21 cellular contexts compared by ENCODE assay signal in the genomic region with DNA sequence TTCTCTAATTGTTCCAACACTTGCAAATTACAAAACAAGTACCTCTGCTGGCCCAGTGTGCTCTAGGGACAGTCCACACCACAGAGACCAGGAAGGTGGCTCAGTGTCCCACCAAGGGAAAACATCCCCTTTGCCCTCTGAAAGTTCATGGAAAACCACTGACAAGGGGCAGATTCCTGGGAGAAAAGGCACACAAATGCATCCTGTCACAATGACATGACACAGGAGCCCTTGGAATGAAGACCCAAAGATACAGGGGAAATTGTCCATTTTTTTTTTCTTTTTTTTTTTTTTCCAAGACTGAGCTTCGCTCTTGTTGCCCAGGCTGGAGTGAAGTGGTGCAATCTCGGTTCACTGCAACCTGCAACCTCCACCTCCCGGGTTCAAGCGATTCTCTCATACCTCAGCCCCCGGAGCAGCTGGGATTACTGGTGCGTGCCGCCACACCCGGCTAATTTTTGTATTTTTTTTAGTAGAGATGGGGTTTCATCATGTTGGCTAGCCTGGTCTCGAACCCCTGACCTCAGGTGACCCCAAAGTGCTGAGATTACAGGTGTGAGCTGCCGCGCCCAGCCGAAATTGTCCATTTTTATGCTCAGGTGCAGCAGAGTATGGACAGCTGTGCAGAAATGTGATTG. TPM values are rescaled to one million over a fixed set of nuclear protein-coding genes. Genes with fewer than 3 reads are reported as not detected.
DNase-seq lines count a peak whose midpoint lies in the region; ATAC-seq, FAIRE-seq and TF ChIP-seq lines count a peak whose summit lies in the region.
"Had no signal": no experiment of that assay in that cellular context is flagged by ENCODE, and none has a peak within 500 bp of the region (broad histone marks: within the 10 kb centered on the region; RNA-seq: fewer than 3 reads in every experiment).

No MANE protein-coding gene starts in this region.

- no peak for TF ChIP-seq POLR2A in GM12892 (IDR thresholded peaks at IDR 0.05; ENCODE audit: low read depth, low read length)

- H4K20me1 ChIP-seq in OCI-LY7 (ENCODE audit: insufficient read depth, low read length): no peaks in the 10 kb centered on the region

- H3K27me3 Mint-ChIP-seq in mesothelial cell of epicardium (ENCODE audit: low read depth): peaks cover 17% of the 10 kb centered on the region

- DNase-seq in GM12892 (ENCODE audit: insufficient read length) (no peak), OCI-LY7 (ENCODE audit: low spot score) (peak; percentile 86), mesothelial cell of epicardium (ENCODE audit: low spot score in 2 of 2, unreplicated experiment in 2 of 2) (no peak), ecto neural progenitor cell (ENCODE audit: low spot score) (no peak)
- no peak for DNase-seq in activated T-cell treated with anti-CD3 and anti-CD28 coated beads, Interleukin-2, amount 50 U/mL, for 1 hour
- DNase-seq: activated CD4-positive, CD25-positive, alpha-beta regulatory T cell treated with anti-CD3 and anti-CD28 coated beads, Interleukin-2, amount 50 U/mL, for 72 hours; activated CD8-positive, alpha-beta memory T cell treated with anti-CD3 and anti-CD28 coated beads, Interleukin-2, amount 10 ng/mL, durations not matched to agents 7 days and 5 days; activated naive CD4-positive, alpha-beta T cell treated with anti-CD3 and anti-CD28 coated beads for 36 hours; brain microvascular endothelial cell; heart right ventricle; left cardiac atrium; naive thymus-derived CD8-positive, alpha-beta T cell; NCI-H1048; RPMI8226; stimulated activated CD8-positive, alpha-beta memory T cell treated with anti-CD3 and anti-CD28 coated beads, Interleukin-4, amount 100 ng/mL, for 48 hours; T-helper 1 cell had no signal

- CTCF ChIA-PET in OCI-LY7 (lab: Charles Lee; ENCODE audit: unreplicated experiment): no interaction called here

- peak overlapping the region; percentile 87 for H3K27ac ChIP-seq in OCI-LY7 (ENCODE audit: low read depth, low read length, poor library complexity, severe bottlenecking)
- H3K27ac ChIP-seq: brain microvascular endothelial cell, heart right ventricle had no signal

- BruUV-seq in OCI-LY7 (replicated peaks; lab: Mats Ljungman, UMichigan): no TSS peak

- no peaks in the 10 kb centered on the region for H3K36me3 ChIP-seq in OCI-LY7 (ENCODE audit: insufficient read depth, low read length)
- H3K36me3 ChIP-seq: brain microvascular endothelial cell had no signal

- no peaks in the 10 kb centered on the region for H3K9me2 ChIP-seq in OCI-LY7 (ENCODE audit: insufficient read depth, low read length)

- H3K4me1 Mint-ChIP-seq in mesothelial cell of epicardium: peaks cover 29% of the 10 kb centered on the region
- H3K4me1 Mint-ChIP-seq: activated CD8-positive, alpha-beta memory T cell treated with anti-CD3 and anti-CD28 coated beads, Interleukin-2, amount 10 ng/mL, durations not matched to agents 7 days and 5 days had no signal

- TF ChIP-seq CTCF in OCI-LY7 (conservative IDR thresholded peaks at IDR 0.05; ENCODE audit: low read length) (no peak), mesothelial cell of epicardium (IDR thresholded peaks at IDR 0.05; ENCODE audit: unreplicated experiment) (no peak)

- H3K9me3 Mint-ChIP-seq in mesothelial cell of epicardium: no peaks in the 10 kb centered on the region
- H3K9me3 Mint-ChIP-seq: activated naive CD4-positive, alpha-beta T cell treated with anti-CD3 and anti-CD28 coated beads for 36 hours; naive thymus-derived CD8-positive, alpha-beta T cell had no signal

- H3K27ac Mint-ChIP-seq in mesothelial cell of epicardium: peak overlapping the region; percentile 90
- H3K27ac Mint-ChIP-seq: activated CD8-positive, alpha-beta memory T cell treated with anti-CD3 and anti-CD28 coated beads, Interleukin-2, amount 10 ng/mL, durations not matched to agents 7 days and 5 days; activated naive CD4-positive, alpha-beta T cell treated with anti-CD3 and anti-CD28 coated beads for 36 hours; IgD-negative memory B cell; naive thymus-derived CD8-positive, alpha-beta T cell had no signal

- no peaks in the 10 kb centered on the region for H3K9me3 ChIP-seq in OCI-LY7 (ENCODE audit: low read length)
- H3K9me3 ChIP-seq: heart right ventricle had no signal

- POLR2A ChIA-PET in OCI-LY7 (lab: Charles Lee): interaction anchor here (0.6 to 1.3 kb wide), 4 partner anchors 9 to 89 kb away, joined by 3 to 5 read pairs (median 4); no protein-coding TSS in a partner anchor

- peak; percentile 67 for FAIRE-seq in GM12892 (lab: Jason Lieb, UNC)

- no peak overlapping the region for H3K4me3 Mint-ChIP-seq in mesothelial cell of epicardium
- H3K4me3 Mint-ChIP-seq: activated CD8-positive, alpha-beta memory T cell treated with anti-CD3 and anti-CD28 coated beads, Interleukin-2, amount 10 ng/mL, durations not matched to agents 7 days and 5 days; activated naive CD4-positive, alpha-beta T cell treated with anti-CD3 and anti-CD28 coated beads for 36 hours; naive thymus-derived CD8-positive, alpha-beta T cell had no signal

- no peaks in the 10 kb centered on the region for H3K36me3 Mint-ChIP-seq in mesothelial cell of epicardium
- H3K36me3 Mint-ChIP-seq: activated CD8-positive, alpha-beta memory T cell treated with anti-CD3 and anti-CD28 coated beads, Interleukin-2, amount 10 ng/mL, durations not matched to agents 7 days and 5 days; naive thymus-derived CD8-positive, alpha-beta T cell had no signal

- peak overlapping the region; percentile 54 for H3K4me3 ChIP-seq in OCI-LY7 (ENCODE audit: low read depth, low read length, poor library complexity, severe bottlenecking)
- H3K4me3 ChIP-seq: heart right ventricle had no signal

- H3K4me1 ChIP-seq in OCI-LY7 (ENCODE audit: insufficient read depth, low read length, poor library complexity, severe bottlenecking): peaks cover 70% of the 10 kb centered on the region

- no peaks in the 10 kb centered on the region for H3K79me2 ChIP-seq in OCI-LY7 (ENCODE audit: insufficient read depth, low read depth, low read length)

- ATAC-seq in GM21619 (IDR thresholded peaks at IDR 0.05; ENCODE audit: unreplicated experiment) (peak; percentile 51), GM18502 (IDR thresholded peaks at IDR 0.05; ENCODE audit: poor library complexity, unreplicated experiment) (no peak), HG02840 (IDR thresholded peaks at IDR 0.05; ENCODE audit: low FRiP score, unreplicated experiment) (no peak)
- ATAC-seq: activated CD8-positive, alpha-beta memory T cell treated with anti-CD3 and anti-CD28 coated beads, Interleukin-2, amount 10 ng/mL, durations not matched to agents 7 days and 5 days; heart right ventricle; left cardiac atrium; naive thymus-derived CD8-positive, alpha-beta T cell; right cardiac atrium had no signal

- intact Hi-C loops in OCI-LY7 (cut with micrococcal nuclease; ENCODE audit: unreplicated experiment): loop anchor here (2.0 kb wide), 1 partner anchor 20 kb away; the partner anchor contains the start of gene CYP46A1

- H2AFZ ChIP-seq in OCI-LY7 (ENCODE audit: low read length): peak overlapping the region; percentile 57; the same call in 1 of the 2 replicates

- peak overlapping the region; percentile 90 for H3K4me2 ChIP-seq in OCI-LY7 (ENCODE audit: low read length)

RNA-seq across cellular contexts. Expression of gene CYP46A1, which starts 19.3 kb away (rescaled TPM):
- polyA plus RNA-seq in GM12892 (2012; ENCODE audit: missing spikeins): not detected
- 2.0 and 4.1 TPM in 2 replicates for total RNA-seq in OCI-LY7 (2014; rRNA removed; shearing (Covaris generic))
- total RNA-seq in OCI-LY7 (2022) (10.8 and 11.0 TPM in 2 replicates), mesothelial cell of epicardium (1.9 to 2.4 TPM (median 2.3 TPM) in 3 replicates)
- polyA plus RNA-seq: IgD-negative memory B cell had no signal

RNA-seq across cellular contexts. Expression of gene HHIPL1, which starts 19.8 kb away (rescaled TPM):
- polyA plus RNA-seq in GM12892 (2012; ENCODE audit: missing spikeins): not detected
- 0.25 and 1.5 TPM in 2 replicates for total RNA-seq in OCI-LY7 (2014; rRNA removed; shearing (Covaris generic))
- total RNA-seq in OCI-LY7 (2022) (0.61 and 0.72 TPM in 2 replicates), mesothelial cell of epicardium (4.4 to 4.7 TPM (median 4.5 TPM) in 3 replicates)
- polyA plus RNA-seq: naive thymus-derived CD8-positive, alpha-beta T cell had no signal
